7 cellular contexts compared by ENCODE assay signal in the genomic region with DNA sequence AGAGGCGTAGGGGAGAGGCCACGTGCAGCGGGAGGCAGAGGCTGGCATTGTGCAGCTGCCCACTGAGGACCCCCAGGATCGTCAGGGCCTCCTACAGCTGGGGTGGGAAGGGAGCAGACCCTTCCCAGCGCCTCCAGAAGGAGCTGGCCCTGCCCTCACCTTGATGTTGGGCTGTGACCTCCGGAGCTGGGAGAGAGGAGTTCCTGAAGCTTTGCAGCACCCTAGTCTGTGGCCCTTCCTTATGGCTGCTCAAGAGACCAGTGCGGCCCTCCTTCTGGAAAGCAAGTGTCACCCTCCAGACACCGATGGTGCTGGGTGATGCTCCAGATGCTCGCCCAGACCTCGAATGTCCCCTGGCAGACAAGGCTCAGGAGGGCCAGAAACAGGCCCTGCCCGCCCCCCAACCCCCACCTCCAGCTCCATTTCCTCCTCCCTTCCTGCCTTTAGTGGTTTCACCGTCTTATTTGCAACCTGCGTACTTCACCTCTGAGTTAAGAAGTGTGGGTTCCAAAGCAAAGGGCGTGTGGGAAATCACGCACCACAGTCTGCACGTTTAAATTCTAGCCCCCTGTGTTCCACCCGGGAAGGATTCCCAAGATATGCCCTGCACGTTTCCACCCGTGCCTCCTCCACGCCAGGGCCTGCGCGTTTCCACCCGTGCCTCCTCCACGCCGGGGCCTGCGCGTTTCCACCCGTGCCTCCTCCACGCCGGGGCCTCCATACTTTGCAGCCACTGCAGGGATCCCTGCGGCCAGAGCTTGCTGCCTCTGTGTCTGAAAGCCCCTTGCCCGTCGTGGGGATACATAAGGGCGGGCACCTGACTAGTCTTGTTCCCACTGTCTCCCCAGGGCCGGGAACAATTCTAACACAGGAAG.
DNase-seq lines count a peak whose midpoint lies in the region; ATAC-seq, FAIRE-seq and TF ChIP-seq lines count a peak whose summit lies in the region.
"Not testable (repeated sequence)": the region's sequence is repeated elsewhere in the genome, so short reads cannot be mapped to it uniquely, and the experiment has no call there.

No MANE protein-coding gene starts in this region.

- WGBS in K562 (ENCODE audit: insufficient coverage, low coverage, missing lambda C conversion rate): 18% methylated on average over 28 of the region's 35 CpGs
- 89 to 90% methylated on average over 35 of the region's 35 CpGs for WGBS in sigmoid colon, 2 donors

- not testable (repeated sequence) for BruUV-seq in K562 (replicated peaks; lab: Mats Ljungman, UMichigan)

- not testable (repeated sequence) for TF ChIP-seq RAD21 in K562 (CRISPR knock-in tag; conservative IDR thresholded peaks at IDR 0.05 in 1 of 2, IDR thresholded peaks at IDR 0.05 in 1 of 2)

- H3K27me3 ChIP-seq in CD4-positive, alpha-beta T cell (ENCODE audit: control insufficient read depth, insufficient read depth, low read length); naive thymus-derived CD4-positive, alpha-beta T cell (ENCODE audit: control insufficient read depth in 2 of 2, insufficient read depth in 2 of 2, low read length in 2 of 2); sigmoid colon: not testable (repeated sequence)
- peaks cover 2 to 21% of the 10 kb centered on the region in 2 experiments; a peak in 4 of 5 replicates for H3K27me3 ChIP-seq in K562 (ENCODE audit: control insufficient read depth in 2 of 2, insufficient read depth in 2 of 2, low read length in 2 of 2)

- H3K4me3 Mint-ChIP-seq in CD4-positive, alpha-beta T cell: peak overlapping the region; percentile 66
- H3K4me3 Mint-ChIP-seq in activated CD8-positive, alpha-beta T cell treated with anti-CD3 and anti-CD28 coated beads, Interleukin-2, amount 10 ng/mL, durations not matched to agents 7 days and 5 days: not testable (repeated sequence)
- H3K4me3 Mint-ChIP-seq in naive thymus-derived CD4-positive, alpha-beta T cell: peak overlapping the region in 8 of 10 donors; percentile 11 to 65 (median 53)

- TF ChIP-seq POLR2A in K562 (conservative IDR thresholded peaks at IDR 0.05); sigmoid colon (IDR thresholded peaks at IDR 0.05): not testable (repeated sequence)

- not testable (repeated sequence) for H3K79me2 ChIP-seq in K562 (ENCODE audit: control insufficient read depth, insufficient read depth, low read length)

- peaks cover 28% of the 10 kb centered on the region for H3K4me1 Mint-ChIP-seq in CD4-positive, alpha-beta T cell (ENCODE audit: low read depth)
- H3K4me1 Mint-ChIP-seq in activated CD8-positive, alpha-beta T cell treated with anti-CD3 and anti-CD28 coated beads, Interleukin-2, amount 10 ng/mL, durations not matched to agents 7 days and 5 days (ENCODE audit: low read depth): not testable (repeated sequence)
- peaks cover 0 to 36% (median 25%) of the 10 kb centered on the region in 7 donors for H3K4me1 Mint-ChIP-seq in naive thymus-derived CD4-positive, alpha-beta T cell

- CTCF ChIA-PET in CD4-positive, alpha-beta T cell (lab: Charles Lee); activated CD8-positive, alpha-beta T cell treated with anti-CD3 and anti-CD28 coated beads, Interleukin-2, amount 10 ng/mL, durations not matched to agents 7 days and 5 days (lab: Charles Lee); K562 (lab: Yijun Ruan, JAX; ENCODE audit: low intra/inter-chr PET ratio); naive thymus-derived CD4-positive, alpha-beta T cell (lab: Charles Lee): not testable (repeated sequence)

- not testable (repeated sequence) for FAIRE-seq in K562 (lab: Jason Lieb, UNC)

- H3K4me1 ChIP-seq in K562 (replicated peaks in 1 of 2; ENCODE audit: control insufficient read depth in 2 of 2, insufficient read depth in 2 of 2, low read length in 2 of 2): peaks cover 0 to 28% of the 10 kb centered on the region in 2 experiments; a peak in 2 of 5 replicates
- H3K4me1 ChIP-seq in naive thymus-derived CD4-positive, alpha-beta T cell (ENCODE audit: control insufficient read depth in 2 of 2, insufficient read depth in 2 of 2, low read length in 2 of 2); sigmoid colon: not testable (repeated sequence)

- in situ Hi-C loops in K562 (cut with MboI): not testable (repeated sequence)

- TF ChIP-seq EP300 in K562 (IDR thresholded peaks at IDR 0.05; ENCODE audit: low read length); sigmoid colon (IDR thresholded peaks at IDR 0.05): not testable (repeated sequence)

- POLR2A ChIA-PET in CD4-positive, alpha-beta T cell (lab: Charles Lee); activated CD8-positive, alpha-beta T cell treated with anti-CD3 and anti-CD28 coated beads, Interleukin-2, amount 10 ng/mL, durations not matched to agents 7 days and 5 days (lab: Charles Lee); K562 (lab: Yijun Ruan, JAX); naive thymus-derived CD4-positive, alpha-beta T cell (lab: Charles Lee): not testable (repeated sequence)

- not testable (repeated sequence) for TF ChIP-seq CTCF in CD4-positive, alpha-beta T cell (IDR thresholded peaks at IDR 0.05); K562 (IDR thresholded peaks at IDR 0.05 in 2 of 3, conservative IDR thresholded peaks at IDR 0.05 in 1 of 3; ENCODE audit: insufficient read depth in 2 of 3, low read depth in 1 of 3, low read length in 3 of 3); sigmoid colon (IDR thresholded peaks at IDR 0.05)

- not testable (repeated sequence) for H3K4me3 ChIP-seq in Jurkat, Clone E6-1 (ENCODE audit: low read length); K562; naive thymus-derived CD4-positive, alpha-beta T cell (ENCODE audit: low read length); sigmoid colon

- H3K36me3 ChIP-seq in K562 (ENCODE audit: control insufficient read depth, insufficient read depth, low read length); naive thymus-derived CD4-positive, alpha-beta T cell (ENCODE audit: control insufficient read depth in 2 of 3, insufficient read depth in 3 of 3, low read length in 3 of 3); sigmoid colon: not testable (repeated sequence)

- not testable (repeated sequence) for H2AFZ ChIP-seq in K562 (ENCODE audit: low read depth, low read length)

- H3K27ac ChIP-seq in CD4-positive, alpha-beta T cell (ENCODE audit: low read depth, low read length); K562 (ENCODE audit: extremely low read depth, low read depth, low read length); sigmoid colon: not testable (repeated sequence)
- H3K27ac ChIP-seq in naive thymus-derived CD4-positive, alpha-beta T cell (ENCODE audit: low read depth, low read length): peak overlapping the region; percentile 45

- not testable (repeated sequence) for H3K9me3 ChIP-seq in CD4-positive, alpha-beta T cell (ENCODE audit: control insufficient read depth, low read length); K562 (replicated peaks; ENCODE audit: control insufficient read depth, insufficient read depth, low read depth, low read length); naive thymus-derived CD4-positive, alpha-beta T cell (ENCODE audit: control insufficient read depth in 2 of 3, low read length in 3 of 3); sigmoid colon

- not testable (repeated sequence) for DNase-seq in CD4-positive, alpha-beta T cell; activated CD8-positive, alpha-beta T cell treated with anti-CD3 and anti-CD28 coated beads, Interleukin-2, amount 10 ng/mL, durations not matched to agents 7 days and 5 days; K562 (ENCODE audit: extremely low read depth in 1 of 4, low spot score in 3 of 4)
- peak; percentile 4 for DNase-seq in Jurkat, Clone E6-1 (ENCODE audit: low read depth, low spot score)
- DNase-seq in islet precursor cell (peak; percentile 43), sigmoid colon (peak; percentile 43)
- peak in 5 of 9 donors; percentile 5 to 31 (median 21) for DNase-seq in naive thymus-derived CD4-positive, alpha-beta T cell

- not testable (repeated sequence) for H3K27me3 Mint-ChIP-seq in CD4-positive, alpha-beta T cell; activated CD8-positive, alpha-beta T cell treated with anti-CD3 and anti-CD28 coated beads, Interleukin-2, amount 10 ng/mL, durations not matched to agents 7 days and 5 days (ENCODE audit: low read depth); naive thymus-derived CD4-positive, alpha-beta T cell

- H3K9me3 Mint-ChIP-seq in CD4-positive, alpha-beta T cell; activated CD8-positive, alpha-beta T cell treated with anti-CD3 and anti-CD28 coated beads, Interleukin-2, amount 10 ng/mL, durations not matched to agents 7 days and 5 days (ENCODE audit: insufficient read depth); naive thymus-derived CD4-positive, alpha-beta T cell: not testable (repeated sequence)

- H3K4me2 ChIP-seq in K562 (ENCODE audit: insufficient read depth, low read length): not testable (repeated sequence)

- ATAC-seq in CD4-positive, alpha-beta T cell (ENCODE audit: poor library complexity): peak; percentile 59
- not testable (repeated sequence) for ATAC-seq in activated CD8-positive, alpha-beta T cell treated with anti-CD3 and anti-CD28 coated beads, Interleukin-2, amount 10 ng/mL, durations not matched to agents 7 days and 5 days; K562; naive thymus-derived CD4-positive, alpha-beta T cell

- intact Hi-C loops in CD4-positive, alpha-beta T cell (cut with DNase I, micrococcal nuclease): loop anchor here in 1 of 2 experiments (10.0 kb wide), 1 partner anchor 139 kb away; no protein-coding TSS in a partner anchor
- intact Hi-C loops in K562 (cut with micrococcal nuclease); naive thymus-derived CD4-positive, alpha-beta T cell (cut with micrococcal nuclease); sigmoid colon (cut with DNase I): not testable (repeated sequence)

- H3K9me1 ChIP-seq in K562 (ENCODE audit: control insufficient read depth, insufficient read depth, low read length): not testable (repeated sequence)

- not testable (repeated sequence) for H3K9ac ChIP-seq in K562 (ENCODE audit: insufficient read depth in 1 of 2, low read depth in 2 of 2, low read length in 2 of 2)

- peak overlapping the region; percentile 91 for H3K27ac Mint-ChIP-seq in CD4-positive, alpha-beta T cell
- peak overlapping the region; percentile 64 for H3K27ac Mint-ChIP-seq in activated CD8-positive, alpha-beta T cell treated with anti-CD3 and anti-CD28 coated beads, Interleukin-2, amount 10 ng/mL, durations not matched to agents 7 days and 5 days
- H3K27ac Mint-ChIP-seq in naive thymus-derived CD4-positive, alpha-beta T cell: peak overlapping the region in 8 of 9 donors; percentile 57 to 98 (median 86)

- H3K36me3 Mint-ChIP-seq in CD4-positive, alpha-beta T cell (ENCODE audit: low read depth); activated CD8-positive, alpha-beta T cell treated with anti-CD3 and anti-CD28 coated beads, Interleukin-2, amount 10 ng/mL, durations not matched to agents 7 days and 5 days (ENCODE audit: low read depth): not testable (repeated sequence)
- peaks cover 0 to 23% (median 3%) of the 10 kb centered on the region in 5 donors for H3K36me3 Mint-ChIP-seq in naive thymus-derived CD4-positive, alpha-beta T cell

- H4K20me1 ChIP-seq in K562 (replicated peaks; ENCODE audit: control insufficient read depth, insufficient read depth, low read length): not testable (repeated sequence)
